Comparison of ENCODE assay signal across 8 cellular contexts in genomic region chr2:99140056-99140859, GRCh38. TPM values are rescaled to one million over a fixed set of nuclear protein-coding genes. Genes with fewer than 3 reads are reported as not detected.
DNase-seq lines count a peak whose midpoint lies in the region; ATAC-seq, FAIRE-seq and TF ChIP-seq lines count a peak whose summit lies in the region.

No MANE protein-coding gene starts in this region.

- FAIRE-seq in kidney (lab: Jason Lieb, UNC): no peak

- no peaks in the 10 kb centered on the region for H3K9me3 ChIP-seq in kidney (ENCODE audit: control insufficient read depth in 1 of 2, low read length in 2 of 2)

- intact Hi-C loops in activated CD4-positive, alpha-beta T cell treated with anti-CD3 and anti-CD28 coated beads for 36 hours (cut with DNase I, micrococcal nuclease): loop anchor here in 1 of 2 experiments (5.0 kb wide), 1 partner anchor 1422 kb away; the partner anchor contains the start of gene PDCL3
- intact Hi-C loops in kidney (cut with DNase I): no loop called here

- H3K9ac ChIP-seq in kidney (ENCODE audit: low read length in 2 of 2): peak overlapping the region; percentile 30 to 56

- POLR2A ChIA-PET in activated CD4-positive, alpha-beta T cell treated with anti-CD3 and anti-CD28 coated beads for 36 hours (lab: Charles Lee): interaction anchor here (1.0 to 2.6 kb wide), 4 partner anchors 13 to 197 kb away, joined by 4 to 15 read pairs (median 6); partner anchors contain the start of genes EIF5B, LIPT1, MITD1 and MRPL30

- peak overlapping the region; percentile 94 for H3K4me3 Mint-ChIP-seq in activated CD4-positive, alpha-beta T cell treated with anti-CD3 and anti-CD28 coated beads for 36 hours
- peak overlapping the region; percentile 90 for H3K4me3 Mint-ChIP-seq in activated naive CD8-positive, alpha-beta T cell treated with anti-CD3 and anti-CD28 coated beads, Interleukin-2, amount 50 U/mL, for 24 hours

- peak overlapping the region; percentile 80 for H3K27ac Mint-ChIP-seq in activated CD4-positive, alpha-beta T cell treated with anti-CD3 and anti-CD28 coated beads for 36 hours
- peak overlapping the region; percentile 94 for H3K27ac Mint-ChIP-seq in activated naive CD8-positive, alpha-beta T cell treated with anti-CD3 and anti-CD28 coated beads, Interleukin-2, amount 50 U/mL, for 24 hours

- H3K36me3 ChIP-seq in kidney (ENCODE audit: control insufficient read depth in 1 of 2, insufficient read depth in 2 of 2, low read length in 2 of 2): no peaks in the 10 kb centered on the region

- H3K36me3 Mint-ChIP-seq in activated CD4-positive, alpha-beta T cell treated with anti-CD3 and anti-CD28 coated beads for 36 hours (ENCODE audit: low read depth): peaks cover 6% of the 10 kb centered on the region
- H3K36me3 Mint-ChIP-seq in activated naive CD8-positive, alpha-beta T cell treated with anti-CD3 and anti-CD28 coated beads, Interleukin-2, amount 50 U/mL, for 24 hours (ENCODE audit: low read depth): peaks cover 7% of the 10 kb centered on the region

- peaks cover 16% of the 10 kb centered on the region for H3K4me1 Mint-ChIP-seq in activated CD4-positive, alpha-beta T cell treated with anti-CD3 and anti-CD28 coated beads for 36 hours
- peaks cover 27% of the 10 kb centered on the region for H3K4me1 Mint-ChIP-seq in activated naive CD8-positive, alpha-beta T cell treated with anti-CD3 and anti-CD28 coated beads, Interleukin-2, amount 50 U/mL, for 24 hours

- H3K4me1 ChIP-seq in kidney (ENCODE audit: control insufficient read depth in 1 of 2, insufficient read depth in 1 of 2, low read depth in 1 of 2, low read length in 2 of 2): peaks cover 0 to 5% of the 10 kb centered on the region in 2 donors

- no peaks in the 10 kb centered on the region for H3K9me3 Mint-ChIP-seq in activated CD4-positive, alpha-beta T cell treated with anti-CD3 and anti-CD28 coated beads for 36 hours (ENCODE audit: low read depth)
- H3K9me3 Mint-ChIP-seq in activated naive CD8-positive, alpha-beta T cell treated with anti-CD3 and anti-CD28 coated beads, Interleukin-2, amount 50 U/mL, for 24 hours: peaks cover 11% of the 10 kb centered on the region

- no peak for DNase-seq in activated CD4-positive, alpha-beta T cell treated with anti-CD3 and anti-CD28 coated beads for 36 hours
- DNase-seq in activated CD4-positive, alpha-beta T cell treated with anti-CD3 and anti-CD28 coated beads for 4 hours: no peak
- DNase-seq in activated naive CD8-positive, alpha-beta T cell treated with anti-CD3 and anti-CD28 coated beads, Interleukin-2, amount 50 U/mL, for 24 hours: no peak
- no peak for DNase-seq in kidney
- DNase-seq in superior temporal gyrus (ENCODE audit: extremely low spot score): peak; percentile 62
- DNase-seq in H4 (ENCODE audit: low spot score): no peak
- DNase-seq in D341Med (ENCODE audit: low spot score): no peak

- H3K27me3 Mint-ChIP-seq in activated CD4-positive, alpha-beta T cell treated with anti-CD3 and anti-CD28 coated beads for 36 hours: no peaks in the 10 kb centered on the region
- peaks cover 4% of the 10 kb centered on the region for H3K27me3 Mint-ChIP-seq in activated naive CD8-positive, alpha-beta T cell treated with anti-CD3 and anti-CD28 coated beads, Interleukin-2, amount 50 U/mL, for 24 hours

- CTCF ChIA-PET in activated CD4-positive, alpha-beta T cell treated with anti-CD3 and anti-CD28 coated beads for 36 hours (lab: Charles Lee): interaction anchor here (0.5 to 1.6 kb wide), 5 partner anchors 28 to 448 kb away, joined by 3 to 7 read pairs (median 4); partner anchors contain the start of genes MITD1 and TXNDC9

- no peak for ATAC-seq in activated CD4-positive, alpha-beta T cell treated with anti-CD3 and anti-CD28 coated beads for 36 hours
- ATAC-seq in activated naive CD8-positive, alpha-beta T cell treated with anti-CD3 and anti-CD28 coated beads, Interleukin-2, amount 50 U/mL, for 24 hours: no peak
- no peak for ATAC-seq in GM21390 (IDR thresholded peaks at IDR 0.05; ENCODE audit: unreplicated experiment)

- H3K27ac ChIP-seq in kidney (ENCODE audit: low read depth in 2 of 2, low read length in 2 of 2): peak overlapping the region; percentile 92 to 95

- TF ChIP-seq CTCF in kidney (IDR thresholded peaks at IDR 0.05; ENCODE audit: borderline replicate concordance, extremely low read depth, insufficient read depth): no peak

- peak overlapping the region; percentile 79 to 82 for H3K4me3 ChIP-seq in kidney (ENCODE audit: low read length in 2 of 2)

RNA-seq across cellular contexts. Expression of gene C2orf15, which starts 1.2 kb away (rescaled TPM):
- 1 to 10 TPM in 1 of 2 experiments, under 1 TPM in 1; 0.87 to 1.1 TPM for total RNA-seq in activated CD4-positive, alpha-beta T cell treated with anti-CD3 and anti-CD28 coated beads for 36 hours
- 6.3 TPM for total RNA-seq in kidney
- 6.6 TPM for polyA plus RNA-seq in kidney (ENCODE audit: insufficient read depth, low read depth, low replicate concordance)
- total RNA-seq in H4 (2014; rRNA removed; shearing (Covaris generic)): 0.37 and 3.8 TPM in 2 replicates

RNA-seq across cellular contexts. Expression of gene TSGA10, which starts 14.5 kb away (rescaled TPM):
- total RNA-seq in activated CD4-positive, alpha-beta T cell treated with anti-CD3 and anti-CD28 coated beads for 36 hours: 1 to 10 TPM; 6.4 to 9.4 TPM
- 16.1 TPM for total RNA-seq in kidney
- 5.3 TPM for polyA plus RNA-seq in kidney (ENCODE audit: insufficient read depth, low read depth, low replicate concordance)
- total RNA-seq in H4 (2014; rRNA removed; shearing (Covaris generic)): 1.9 and 3.0 TPM in 2 replicates

RNA-seq across cellular contexts. Expression of gene LIPT1, which starts 14.5 kb away (rescaled TPM):
- 1 to 10 TPM; 4.6 to 4.7 TPM for total RNA-seq in activated CD4-positive, alpha-beta T cell treated with anti-CD3 and anti-CD28 coated beads for 36 hours
- total RNA-seq in kidney: 10.3 TPM
- 12.2 TPM for polyA plus RNA-seq in kidney (ENCODE audit: insufficient read depth, low read depth, low replicate concordance)
- total RNA-seq in H4 (2014; rRNA removed; shearing (Covaris generic)): 4.9 and 8.5 TPM in 2 replicates

RNA-seq across cellular contexts. Expression of gene MITD1, which starts 40.6 kb away (rescaled TPM):
- 10 to 100 TPM; 66.3 to 70.9 TPM for total RNA-seq in activated CD4-positive, alpha-beta T cell treated with anti-CD3 and anti-CD28 coated beads for 36 hours
- total RNA-seq in kidney: 29.1 TPM
- polyA plus RNA-seq in kidney (ENCODE audit: insufficient read depth, low read depth, low replicate concordance): 38.0 TPM
- 23.8 and 24.1 TPM in 2 replicates for total RNA-seq in H4 (2014; rRNA removed; shearing (Covaris generic))

RNA-seq across cellular contexts. Expression of gene MRPL30, which starts 40.7 kb away (rescaled TPM):
- total RNA-seq in activated CD4-positive, alpha-beta T cell treated with anti-CD3 and anti-CD28 coated beads for 36 hours: 10 to 100 TPM; 30.8 to 31.2 TPM
- total RNA-seq in kidney: 24.6 TPM
- 31.2 TPM for polyA plus RNA-seq in kidney (ENCODE audit: insufficient read depth, low read depth, low replicate concordance)
- 49.4 and 49.6 TPM in 2 replicates for total RNA-seq in H4 (2014; rRNA removed; shearing (Covaris generic))
